Comparison of ENCODE assay signal across 21 cellular contexts in genomic region chr12:26970136-26970535, GRCh38. TPM values are rescaled to one million over a fixed set of nuclear protein-coding genes. Genes with fewer than 3 reads are reported as not detected.
DNase-seq lines count a peak whose midpoint lies in the region; ATAC-seq, FAIRE-seq and TF ChIP-seq lines count a peak whose summit lies in the region.
"Had no signal": no experiment of that assay in that cellular context is flagged by ENCODE, and none has a peak within 500 bp of the region (broad histone marks: within the 10 kb centered on the region; RNA-seq: fewer than 3 reads in every experiment).

No MANE protein-coding gene starts in this region.

- no peak overlapping the region for H3K4me2 ChIP-seq in PC-9
- H3K4me2 ChIP-seq: A549 had no signal

- no peak overlapping the region for H2AFZ ChIP-seq in PC-9

- peak overlapping the region in 4 of 7 donors; percentile 46 to 78 (median 67) for H3K27ac Mint-ChIP-seq in CD4-positive, alpha-beta memory T cell
- H3K27ac Mint-ChIP-seq in effector memory CD8-positive, alpha-beta T cell, result peak overlapping the region; percentile 57 to 93
- H3K27ac Mint-ChIP-seq: HFFc6 had no signal

- no peaks in the 10 kb centered on the region for H4K20me1 ChIP-seq in PC-9 (ENCODE audit: insufficient read depth)

- H3K79me2 ChIP-seq in PC-9 (ENCODE audit: low read depth), result no peaks in the 10 kb centered on the region

- H3K36me3 Mint-ChIP-seq in CD4-positive, alpha-beta memory T cell, result peaks cover 31 to 57% of the 10 kb centered on the region in 2 donors
- H3K36me3 Mint-ChIP-seq in effector memory CD8-positive, alpha-beta T cell (ENCODE audit: insufficient read depth), result peaks cover 29% of the 10 kb centered on the region

- no peaks in the 10 kb centered on the region for H3K9me3 ChIP-seq in CD4-positive, alpha-beta memory T cell (ENCODE audit: control insufficient read depth in 1 of 2, low read length in 2 of 2)
- no peaks in the 10 kb centered on the region for H3K9me3 ChIP-seq in PC-9 (ENCODE audit: insufficient read depth, low read depth)
- H3K9me3 ChIP-seq in BE2C, result no peaks in the 10 kb centered on the region; the same call in 1 of the 2 replicates
- H3K9me3 ChIP-seq: A549, HAP-1 had no signal

- no peaks in the 10 kb centered on the region for H3F3A ChIP-seq in PC-9 (ENCODE audit: insufficient read depth, low read depth)

- POLR2A ChIA-PET in CD4-positive, alpha-beta memory T cell (lab: Charles Lee; ENCODE audit: partially characterized antibody), result no interaction called here
- POLR2A ChIA-PET in PC-9 (lab: Charles Lee; ENCODE audit: unreplicated experiment), result no interaction called here

- no peaks in the 10 kb centered on the region for H3K9me2 ChIP-seq in PC-9 (ENCODE audit: insufficient read depth)

- H3K36me3 ChIP-seq in CD4-positive, alpha-beta memory T cell (ENCODE audit: insufficient read depth, low read length), result peaks cover 4% of the 10 kb centered on the region
- H3K36me3 ChIP-seq in PC-9 (ENCODE audit: low read depth) (0 out of 2 replicates have a peak, but pooled peaks cover 5% of the 10 kb centered on the region), BE2C (peaks cover 14% of the 10 kb centered on the region)

- BruUV-seq in PC-9 (replicated peaks; lab: Mats Ljungman, UMichigan), result TSS peak; percentile 9

- no peak overlapping the region for H3K4me3 ChIP-seq in CD4-positive, alpha-beta memory T cell (ENCODE audit: low read length in 2 of 2)
- H3K4me3 ChIP-seq in PC-9 (no peak overlapping the region), BE2C (ENCODE audit: low read depth, low read length) (no peak overlapping the region)
- H3K4me3 ChIP-seq: A549, HAP-1 had no signal

- no peaks in the 10 kb centered on the region for H3K9me3 Mint-ChIP-seq in CD4-positive, alpha-beta memory T cell
- no peaks in the 10 kb centered on the region for H3K9me3 Mint-ChIP-seq in effector memory CD8-positive, alpha-beta T cell
- H3K9me3 Mint-ChIP-seq: CD14-positive monocyte, HFFc6 had no signal

- TF ChIP-seq POLR2A in GM12891 (IDR thresholded peaks at IDR 0.05; ENCODE audit: low read depth, low read length), result no peak

- peak; percentile 69 for FAIRE-seq in GM12891 (lab: Jason Lieb, UNC)
- FAIRE-seq: D721Med, G401.6, GM12892 had no signal

- H3K4me1 Mint-ChIP-seq in CD4-positive, alpha-beta memory T cell, result peaks cover 15 to 28% (median 19%) of the 10 kb centered on the region in 4 donors
- peaks cover 2 to 24% of the 10 kb centered on the region in 2 donors for H3K4me1 Mint-ChIP-seq in effector memory CD8-positive, alpha-beta T cell (ENCODE audit: low read depth in 2 of 2)
- H3K4me1 Mint-ChIP-seq: CD14-positive monocyte had no signal

- TF ChIP-seq CTCF in PC-9 (conservative IDR thresholded peaks at IDR 0.05) (no peak), BE2C (IDR thresholded peaks at IDR 0.05; ENCODE audit: low read depth, low read length) (no peak)

- no peak overlapping the region for H3K27ac ChIP-seq in CD4-positive, alpha-beta memory T cell (ENCODE audit: low read depth, low read length)
- no peak overlapping the region for H3K27ac ChIP-seq in PC-9
- H3K27ac ChIP-seq: A549, HL-60 had no signal

- DNase-seq in CD4-positive, alpha-beta memory T cell, result no peak
- no peak for DNase-seq in GM12891 (ENCODE audit: insufficient read length, low spot score)
- no peak for DNase-seq in PC-9
- DNase-seq in effector memory CD8-positive, alpha-beta T cell, result no peak
- DNase-seq in BE2C, result no peak
- no peak for DNase-seq in inferior parietal cortex (ENCODE audit: extremely low spot score)
- no peak for DNase-seq in stimulated activated CD4-positive, alpha-beta T cell treated with anti-CD3 and anti-CD28 coated beads, Interleukin-4, amount 100 ng/mL, for 4 hours
- DNase-seq: COR-L47, DMS153, DMS79 treated with DMSO at 0.1 percent for 48 hours, EL, GOT3, HFFc6, KBM-7 had no signal

- peaks cover 24% of the 10 kb centered on the region for H3K4me1 ChIP-seq in CD4-positive, alpha-beta memory T cell (ENCODE audit: insufficient read depth, low read length)
- H3K4me1 ChIP-seq in PC-9 (replicated peaks; ENCODE audit: insufficient read depth) (no peaks in the 10 kb centered on the region), BE2C (no peaks in the 10 kb centered on the region)
- H3K4me1 ChIP-seq: A549, HAP-1 had no signal

- CTCF ChIA-PET in CD4-positive, alpha-beta memory T cell (lab: Charles Lee; ENCODE audit: partially characterized antibody), result no interaction called here
- CTCF ChIA-PET in PC-9 (lab: Charles Lee), result no interaction called here

- intact Hi-C loops in CD4-positive, alpha-beta memory T cell (cut with micrococcal nuclease), result loop anchor here (5.0 kb wide), 1 partner anchor 42 kb away; the partner anchor contains the start of gene TM7SF3
- intact Hi-C loops in PC-9 (cut with micrococcal nuclease; ENCODE audit: unreplicated experiment), result no loop called here

- no peaks in the 10 kb centered on the region for H3K27me3 Mint-ChIP-seq in CD4-positive, alpha-beta memory T cell
- no peaks in the 10 kb centered on the region for H3K27me3 Mint-ChIP-seq in effector memory CD8-positive, alpha-beta T cell

- ATAC-seq in effector memory CD8-positive, alpha-beta T cell (replicated peaks), result no peak
- ATAC-seq: A549 had no signal

- H3K27me3 ChIP-seq in CD4-positive, alpha-beta memory T cell (ENCODE audit: insufficient read depth, low read length), result no peaks in the 10 kb centered on the region
- H3K27me3 ChIP-seq in PC-9 (ENCODE audit: insufficient read depth, low read depth) (no peaks in the 10 kb centered on the region), BE2C (no peaks in the 10 kb centered on the region)

- H3K4me3 Mint-ChIP-seq in CD4-positive, alpha-beta memory T cell, result no peak overlapping the region
- H3K4me3 Mint-ChIP-seq in effector memory CD8-positive, alpha-beta T cell, result no peak overlapping the region
- H3K4me3 Mint-ChIP-seq: CD14-positive monocyte, HFFc6 had no signal

TF ChIP-seq in GM12891, 5 proteins besides CTCF, POLR2A, EP300 and RAD21:
- TF ChIP-seq SPI1 (IDR thresholded peaks at IDR 0.05; ENCODE audit: low read depth, low read length), result no peak
- TF ChIP-seq POLR2AphosphoS5 (IDR thresholded peaks at IDR 0.05; ENCODE audit: low read depth, low read length), result no peak
- TF ChIP-seq TAF1 (IDR thresholded peaks at IDR 0.05; ENCODE audit: low read depth, low read length), result no peak
- TF ChIP-seq POU2F2 (IDR thresholded peaks at IDR 0.05; ENCODE audit: low read depth, low read length), result no peak
- TF ChIP-seq PAX5 (IDR thresholded peaks at IDR 0.05; ENCODE audit: insufficient read depth, low read length, severe bottlenecking), result no peak

RNA-seq across cellular contexts. Expression of gene FGFR1OP2, which starts 31.9 kb away (rescaled TPM):
- total RNA-seq in CD4-positive, alpha-beta memory T cell, result 10 to 100 TPM; 92.2 to 94.2 TPM
- polyA plus RNA-seq in CD4-positive, alpha-beta memory T cell, result 100 to 1,000 TPM; 106 to 111 TPM
- polyA plus RNA-seq in GM12891 (2012; ENCODE audit: low read depth, missing spikeins), result 28.4 TPM
- total RNA-seq in PC-9 (2021), result 38.8 and 45.7 TPM in 2 replicates
- 30.2 TPM for polyA plus RNA-seq in BE2C (2012; ENCODE audit: insufficient read depth, insufficient read length, low read depth)

RNA-seq across cellular contexts. Expression of gene INTS13, which starts 32.4 kb away (rescaled TPM):
- 10 to 100 TPM; 25.6 to 28.7 TPM for total RNA-seq in CD4-positive, alpha-beta memory T cell
- 10 to 100 TPM; 20.6 to 23.7 TPM for polyA plus RNA-seq in CD4-positive, alpha-beta memory T cell
- polyA plus RNA-seq in GM12891 (2012; ENCODE audit: low read depth, missing spikeins), result 39.6 TPM
- 34.4 and 40.8 TPM in 2 replicates for total RNA-seq in PC-9 (2021)
- polyA plus RNA-seq in BE2C (2012; ENCODE audit: insufficient read depth, insufficient read length, low read depth), result 18.9 TPM

RNA-seq across cellular contexts. Expression of gene TM7SF3, which starts 44.0 kb away (rescaled TPM):
- 10 to 100 TPM; 27.7 to 29.2 TPM for total RNA-seq in CD4-positive, alpha-beta memory T cell
- 10 to 100 TPM; 46.5 to 61.6 TPM for polyA plus RNA-seq in CD4-positive, alpha-beta memory T cell
- polyA plus RNA-seq in GM12891 (2012; ENCODE audit: low read depth, missing spikeins), result 45.9 TPM
- 57.0 and 67.7 TPM in 2 replicates for total RNA-seq in PC-9 (2021)
- polyA plus RNA-seq in BE2C (2012; ENCODE audit: insufficient read depth, insufficient read length, low read depth), result 30.9 TPM

RNA-seq across cellular contexts. Expression of gene MED21, which starts 52.2 kb away (rescaled TPM):
- 10 to 100 TPM; 65.3 to 68.3 TPM for total RNA-seq in CD4-positive, alpha-beta memory T cell
- polyA plus RNA-seq in CD4-positive, alpha-beta memory T cell, result 10 to 100 TPM; 20.0 to 23.3 TPM
- polyA plus RNA-seq in GM12891 (2012; ENCODE audit: low read depth, missing spikeins), result 15.8 TPM
- total RNA-seq in PC-9 (2021), result 44.1 and 83.6 TPM in 2 replicates
- 20.7 TPM for polyA plus RNA-seq in BE2C (2012; ENCODE audit: insufficient read depth, insufficient read length, low read depth)
